Comparison of ENCODE assay signal across 15 cellular contexts in genomic region chr3:8847317-8847716, GRCh38.
DNase-seq lines count a peak whose midpoint lies in the region; ATAC-seq and TF ChIP-seq lines count a peak whose summit lies in the region.
"Had no signal": no experiment of that assay in that cellular context is flagged by ENCODE, and none has a peak within 500 bp of the region (broad histone marks: within the 10 kb centered on the region; RNA-seq: fewer than 3 reads in every experiment).

No MANE protein-coding gene starts in this region.

- H3K9me3 Mint-ChIP-seq in type B pancreatic cell, result peaks cover 6% of the 10 kb centered on the region
- H3K9me3 Mint-ChIP-seq: CD4-positive, alpha-beta memory T cell; GM23338 had no signal

- dilution Hi-C loops in IMR-90 (cut with HindIII; ENCODE audit: low sequenced_read_pairs, unreplicated experiment), result no loop called here

- in situ Hi-C loops in IMR-90 (cut with MboI; ENCODE audit: low sequenced_read_pairs), result no loop called here

- ATAC-seq in IMR-90 (ENCODE audit: low read depth), result no peak
- ATAC-seq: GM23338 had no signal

- no peak overlapping the region for H3K4me3 Mint-ChIP-seq in type B pancreatic cell
- H3K4me3 Mint-ChIP-seq: CD4-positive, alpha-beta memory T cell; GM23338 had no signal

- H3K9me3 ChIP-seq in IMR-90 (ENCODE audit: control insufficient read depth, insufficient read depth, low read length) (no peaks in the 10 kb centered on the region), esophagus muscularis mucosa (no peaks in the 10 kb centered on the region), trophoblast cell (ENCODE audit: insufficient read depth, low read depth, low read length) (no peaks in the 10 kb centered on the region), vagina (no peaks in the 10 kb centered on the region)
- H3K9me3 ChIP-seq: Caco-2, HAP-1 had no signal

- H3K18ac ChIP-seq in IMR-90 (ENCODE audit: low read depth, low read length), result no peak overlapping the region; the same call in 1 of the 2 replicates
- H3K18ac ChIP-seq in trophoblast cell (ENCODE audit: low read length), result no peak overlapping the region

- CTCF ChIA-PET in IMR-90 (lab: Yijun Ruan, JAX), result no interaction called here

- H3K27ac ChIP-seq in IMR-90 (ENCODE audit: insufficient read depth, low read length) (no peak overlapping the region), esophagus muscularis mucosa (replicated peaks in 1 of 4) (no peak overlapping the region), trophoblast cell (ENCODE audit: low read depth, low read length) (peak overlapping the region; percentile 33), vagina (no peak overlapping the region)

- peak overlapping the region; percentile 75 for H2BK120ac ChIP-seq in IMR-90 (ENCODE audit: low read depth, low read length)
- H2BK120ac ChIP-seq in trophoblast cell (ENCODE audit: insufficient read depth, low read length, poor library complexity), result no peak overlapping the region

- H3K4me1 ChIP-seq in IMR-90 (ENCODE audit: control insufficient read depth, insufficient read depth, low read length) (peaks cover 18% of the 10 kb centered on the region), esophagus muscularis mucosa (peaks cover 0 to 8% (median 0%) of the 10 kb centered on the region in 4 donors), trophoblast cell (ENCODE audit: control insufficient read depth in 1 of 2, insufficient read depth in 2 of 2, low read length in 2 of 2) (peaks cover 21 to 27% of the 10 kb centered on the region in 2 experiments), vagina (no peaks in the 10 kb centered on the region)
- H3K4me1 ChIP-seq: HAP-1 had no signal

- H3K9ac ChIP-seq in IMR-90 (ENCODE audit: low read depth, low read length) (no peak overlapping the region), trophoblast cell (ENCODE audit: low read length) (no peak overlapping the region)

- peak overlapping the region; percentile 90; the same call in 2 of the 3 replicates for H2BK15ac ChIP-seq in IMR-90 (ENCODE audit: low read depth, low read length)

- no peak overlapping the region for H3K4me2 ChIP-seq in IMR-90 (ENCODE audit: low read depth, low read length)
- H3K4me2 ChIP-seq in trophoblast cell (ENCODE audit: low read length), result no peak overlapping the region
- H3K4me2 ChIP-seq: GM23338 had no signal

- POLR2A ChIA-PET in IMR-90 (lab: Charles Lee; ENCODE audit: unreplicated experiment), result no interaction called here

- peak overlapping the region; percentile 81 for H2BK20ac ChIP-seq in IMR-90 (ENCODE audit: low read depth, low read length)

- intact Hi-C loops in IMR-90 (cut with micrococcal nuclease), result loop anchor here (10.0 kb wide), 1 partner anchor 403 kb away; no protein-coding TSS in a partner anchor
- intact Hi-C loops in esophagus muscularis mucosa (cut with DNase I), result no loop called here
- intact Hi-C loops in vagina (cut with DNase I), result no loop called here

- no peak for TF ChIP-seq EP300 in esophagus muscularis mucosa (IDR thresholded peaks at IDR 0.05)

- H3K79me2 ChIP-seq in trophoblast cell (ENCODE audit: control insufficient read depth, insufficient read depth, low read length, poor library complexity), result peaks cover 2% of the 10 kb centered on the region

- H2AK5ac ChIP-seq in IMR-90 (ENCODE audit: low read depth, low read length) (peak overlapping the region; percentile 89), trophoblast cell (ENCODE audit: low read length) (no peak overlapping the region)

- H4K8ac ChIP-seq in IMR-90 (ENCODE audit: low read depth in 2 of 2, low read length in 2 of 2) (peak overlapping the region in 1 of 2 experiments; percentile 29; a peak in 1 of 4 replicates), trophoblast cell (ENCODE audit: low read depth, low read length) (no peak overlapping the region)

- H3K14ac ChIP-seq in IMR-90 (replicated peaks; ENCODE audit: low read depth, low read length) (peak overlapping the region; percentile 7; the same call in 1 of the 2 replicates), trophoblast cell (ENCODE audit: low read length) (no peak overlapping the region)

- no peak overlapping the region for H2BK12ac ChIP-seq in trophoblast cell (ENCODE audit: low read length)

- no TSS peak for BruUV-seq in IMR-90 (replicated peaks; lab: Mats Ljungman, UMichigan)

- no peaks in the 10 kb centered on the region for H3K27me3 Mint-ChIP-seq in type B pancreatic cell
- H3K27me3 Mint-ChIP-seq: CD4-positive, alpha-beta memory T cell had no signal

- no peak for TF ChIP-seq CTCF in IMR-90 (conservative IDR thresholded peaks at IDR 0.05; ENCODE audit: low read depth, low read length)
- TF ChIP-seq CTCF in esophagus muscularis mucosa (IDR thresholded peaks at IDR 0.05), result no peak
- TF ChIP-seq CTCF in vagina (IDR thresholded peaks at IDR 0.05), result no peak
- TF ChIP-seq CTCF in type B pancreatic cell (conservative IDR thresholded peaks at IDR 0.05), result no peak

- TF ChIP-seq POLR2A in IMR-90 (IDR thresholded peaks at IDR 0.05; ENCODE audit: low read depth, low read length) (no peak), esophagus muscularis mucosa (IDR thresholded peaks at IDR 0.05; ENCODE audit: low read depth) (no peak), vagina (IDR thresholded peaks at IDR 0.05) (no peak)

- H3K23ac ChIP-seq in IMR-90 (ENCODE audit: low read depth, low read length) (peak overlapping the region; percentile 28; the same call in 1 of the 2 replicates), trophoblast cell (ENCODE audit: low read length) (no peak overlapping the region)

- no peak overlapping the region for H3K27ac Mint-ChIP-seq in type B pancreatic cell
- H3K27ac Mint-ChIP-seq: CD4-positive, alpha-beta memory T cell; GM23338 had no signal

- TF ChIP-seq RAD21 in IMR-90 (IDR thresholded peaks at IDR 0.05; ENCODE audit: low read length), result no peak

- H2AK9ac ChIP-seq in IMR-90 (replicated peaks; ENCODE audit: low read depth, low read length, poor library complexity), result no peak overlapping the region

- no peak overlapping the region; the same call in 1 of the 2 replicates for H4K5ac ChIP-seq in IMR-90 (ENCODE audit: low read depth, low read length)

- no peaks in the 10 kb centered on the region for H3K27me3 ChIP-seq in IMR-90 (ENCODE audit: control insufficient read depth, insufficient read depth, low read length)
- no peaks in the 10 kb centered on the region for H3K27me3 ChIP-seq in esophagus muscularis mucosa
- no peaks in the 10 kb centered on the region for H3K27me3 ChIP-seq in trophoblast cell (ENCODE audit: insufficient read depth, low read length)
- no peaks in the 10 kb centered on the region for H3K27me3 ChIP-seq in vagina

- H3K4me3 ChIP-seq in IMR-90 (ENCODE audit: insufficient read depth, low read depth, low read length), result no peak overlapping the region
- no peak overlapping the region for H3K4me3 ChIP-seq in esophagus muscularis mucosa
- no peak overlapping the region for H3K4me3 ChIP-seq in trophoblast cell (ENCODE audit: low read depth, low read length)
- H3K4me3 ChIP-seq in vagina, result no peak overlapping the region
- H3K4me3 ChIP-seq: GM23338, HAP-1 had no signal

- no peak overlapping the region for H3K56ac ChIP-seq in IMR-90 (ENCODE audit: extremely low read depth, insufficient read depth, low read length)

- H4K20me1 ChIP-seq in IMR-90 (ENCODE audit: insufficient read depth, low read length), result no peaks in the 10 kb centered on the region

- peaks cover 28% of the 10 kb centered on the region for H3K9me1 ChIP-seq in IMR-90 (ENCODE audit: insufficient read depth, low read length)

- H3K79me1 ChIP-seq in IMR-90 (ENCODE audit: low read depth in 1 of 2, low read length in 2 of 2), result peaks cover 3 to 16% of the 10 kb centered on the region in 2 experiments; a peak in 2 of 4 replicates
- peaks cover 16% of the 10 kb centered on the region for H3K79me1 ChIP-seq in trophoblast cell (ENCODE audit: low read length)

- no peaks in the 10 kb centered on the region for H3K36me3 Mint-ChIP-seq in type B pancreatic cell
- H3K36me3 Mint-ChIP-seq: CD4-positive, alpha-beta memory T cell had no signal

- H2AFZ ChIP-seq in IMR-90 (replicated peaks; ENCODE audit: low read length, poor library complexity) (no peak overlapping the region), trophoblast cell (ENCODE audit: insufficient read depth, low read length, poor library complexity) (no peak overlapping the region)
- H2AFZ ChIP-seq: GM23338 had no signal

- DNase-seq in IMR-90 (no peak), esophagus muscularis mucosa (ENCODE audit: extremely low spot score) (peak; percentile 55), trophoblast cell (no peak), vagina (ENCODE audit: extremely low spot score in 2 of 2) (peak; percentile 10 to 19), NCI-H774 (lab: John Stamatoyannopoulos, UW) (no peak), LoVo (ENCODE audit: low spot score) (no peak), type B pancreatic cell (ENCODE audit: extremely low spot score, unreplicated experiment) (no peak)
- DNase-seq: 8988T; C1 segment of cervical spinal cord; Caco-2; CD4-positive, alpha-beta memory T cell; DMS153; DND-41 had no signal

- WGBS in IMR-90 (ENCODE audit: extremely low coverage in 2 of 2, insufficient read length in 1 of 2), 2 experiments, result no CpG with 5 or more reads among the region's 7 CpGs
- 96% methylated on average over 7 of the region's 7 CpGs for whole genome bisulfite sequencing in esophagus muscularis mucosa
- no CpG with 5 or more reads among the region's 7 CpGs for WGBS in trophoblast cell (ENCODE audit: extremely low coverage, insufficient coverage, insufficient read length)

- peak overlapping the region; percentile 68 for H3K4ac ChIP-seq in IMR-90 (ENCODE audit: low read depth, low read length)
- no peak overlapping the region for H3K4ac ChIP-seq in trophoblast cell (ENCODE audit: low read depth, low read length)

- H2BK5ac ChIP-seq in IMR-90 (ENCODE audit: low read depth, low read length, poor library complexity, severe bottlenecking) (peak overlapping the region; percentile 98), trophoblast cell (ENCODE audit: low read depth, low read length, poor library complexity) (no peak overlapping the region)

- no peak overlapping the region for H4K12ac ChIP-seq in trophoblast cell (ENCODE audit: low read depth, low read length)

- H4K91ac ChIP-seq in IMR-90 (ENCODE audit: insufficient read depth, low read depth, low read length) (peak overlapping the region; percentile 93), trophoblast cell (ENCODE audit: low read depth, low read length) (no peak overlapping the region)

- H3K36me3 ChIP-seq in IMR-90 (ENCODE audit: control insufficient read depth, insufficient read depth, low read length), result no peaks in the 10 kb centered on the region
- no peaks in the 10 kb centered on the region for H3K36me3 ChIP-seq in esophagus muscularis mucosa
- no peaks in the 10 kb centered on the region for H3K36me3 ChIP-seq in trophoblast cell (ENCODE audit: control insufficient read depth in 1 of 2, insufficient read depth in 2 of 2, low read length in 2 of 2)
- no peaks in the 10 kb centered on the region for H3K36me3 ChIP-seq in vagina
- H3K36me3 ChIP-seq: HAP-1 had no signal

- no peaks in the 10 kb centered on the region for H3K4me1 Mint-ChIP-seq in type B pancreatic cell (ENCODE audit: unreplicated experiment)
- H3K4me1 Mint-ChIP-seq: CD4-positive, alpha-beta memory T cell had no signal

TF ChIP-seq in IMR-90, 13 proteins besides CTCF, POLR2A, EP300 and RAD21 (continues in another document):
- TF ChIP-seq BHLHE40 (IDR thresholded peaks at IDR 0.05; ENCODE audit: low read depth, low read length), result no peak
- no peak for TF ChIP-seq MAFK (IDR thresholded peaks at IDR 0.05; ENCODE audit: low read depth, low read length)

Comparison
In these comparisons a context has a peak if more than half of its experiments do, and no peak if none do; other contexts are left out.
1. DNase-seq: peak in esophagus muscularis mucosa (single experiment) and vagina (2 of 2); none in IMR-90 (single experiment), trophoblast cell (0 of 2), NCI-H774 (single experiment), LoVo (single experiment) and type B pancreatic cell (single experiment).